10 cellular contexts compared by ENCODE assay signal in the genomic region with DNA sequence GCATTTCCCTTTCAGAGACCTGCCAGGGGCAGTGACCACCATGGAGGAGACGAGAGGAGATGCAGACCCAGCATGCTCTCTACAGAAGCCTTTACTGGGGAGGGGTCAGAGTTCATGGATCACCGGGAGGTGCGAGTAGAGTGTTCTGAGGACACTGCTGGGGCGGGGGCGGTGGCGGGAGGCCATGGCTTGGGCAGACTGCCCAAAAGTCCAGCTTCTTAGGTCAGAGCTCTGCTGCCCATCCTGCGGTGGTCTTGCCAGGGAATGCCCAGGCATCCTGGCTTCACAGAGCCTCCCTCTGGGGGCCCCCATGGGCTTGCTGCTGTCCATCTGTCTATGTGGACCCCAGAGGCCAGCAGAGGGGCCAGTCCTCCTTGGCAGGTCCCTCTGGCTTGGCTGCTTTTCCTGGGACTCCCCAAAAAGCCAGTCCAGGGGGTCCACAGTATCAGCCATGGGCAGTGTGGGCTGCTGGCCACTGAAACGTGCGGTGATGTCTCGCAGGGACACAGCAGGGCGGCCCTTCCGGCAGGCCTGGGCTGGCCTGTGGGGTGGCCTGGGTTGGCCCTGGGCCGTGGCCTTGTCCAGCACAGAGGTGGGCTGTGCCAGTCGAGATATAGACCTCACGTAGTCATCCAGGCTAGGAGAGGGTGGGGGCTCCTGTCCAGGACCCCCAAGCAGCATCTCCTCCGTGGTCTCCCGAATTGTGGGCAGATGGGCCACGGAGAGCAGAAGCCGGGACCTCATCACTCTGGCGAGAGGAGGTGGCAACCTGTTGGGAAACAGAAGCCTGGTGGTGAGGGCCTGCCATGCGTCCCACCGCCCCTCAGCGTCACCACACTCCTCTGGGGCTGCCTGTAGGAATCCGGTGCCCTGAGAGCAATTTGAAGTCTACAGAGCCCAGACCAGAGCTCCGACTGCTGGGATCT. TPM values are rescaled to one million over a fixed set of nuclear protein-coding genes. Genes with fewer than 3 reads are reported as not detected.
DNase-seq lines count a peak whose midpoint lies in the region; ATAC-seq, FAIRE-seq and TF ChIP-seq lines count a peak whose summit lies in the region.
"Had no signal": no experiment of that assay in that cellular context is flagged by ENCODE, and none has a peak within 500 bp of the region (broad histone marks: within the 10 kb centered on the region; RNA-seq: fewer than 3 reads in every experiment).

No MANE protein-coding gene starts in this region.

- H3K4me2 ChIP-seq in OCI-LY3 (ENCODE audit: low read length), result peak overlapping the region; percentile 77

- H2AFZ ChIP-seq in OCI-LY3 (ENCODE audit: low read depth, low read length), result no peak overlapping the region

- no peaks in the 10 kb centered on the region for H4K20me1 ChIP-seq in OCI-LY3 (ENCODE audit: insufficient read depth, low read length)

- H3K27ac ChIP-seq in OCI-LY3 (ENCODE audit: low read length) (no peak overlapping the region), duodenal mucosa (ENCODE audit: low read depth, low read length) (peak overlapping the region; percentile 75), mesodermal cell (ENCODE audit: low read depth, low read length, severe bottlenecking) (no peak overlapping the region), thoracic aorta (peak overlapping the region; percentile 87 to 95)

- H3K9ac ChIP-seq in OCI-LY3 (ENCODE audit: low read length) (peak overlapping the region; percentile 47; the same call in 1 of the 2 replicates), duodenal mucosa (ENCODE audit: low read depth in 1 of 2, low read length in 2 of 2) (peak overlapping the region; percentile 43 to 63)

- H3K27me3 ChIP-seq in OCI-LY3 (ENCODE audit: low read depth, low read length) (no peaks in the 10 kb centered on the region), duodenal mucosa (ENCODE audit: control insufficient read depth in 1 of 2, insufficient read depth in 2 of 2, low read length in 2 of 2) (no peaks in the 10 kb centered on the region), thoracic aorta (replicated peaks; ENCODE audit: insufficient read depth) (no peaks in the 10 kb centered on the region)

- peaks cover 67% of the 10 kb centered on the region for H3K4me1 ChIP-seq in OCI-LY3 (ENCODE audit: low read length)
- peaks cover 68 to 75% of the 10 kb centered on the region in 2 donors for H3K4me1 ChIP-seq in duodenal mucosa (ENCODE audit: control insufficient read depth in 1 of 2, insufficient read depth in 2 of 2, low read length in 2 of 2)
- peaks cover 74% of the 10 kb centered on the region for H3K4me1 ChIP-seq in mesodermal cell (ENCODE audit: control insufficient read depth, insufficient read depth, low read length, poor library complexity, severe bottlenecking)
- H3K4me1 ChIP-seq in thoracic aorta (ENCODE audit: control insufficient read depth in 1 of 2, low read depth in 2 of 2), result peaks cover 38 to 72% of the 10 kb centered on the region in 2 donors

- H3K9me3 ChIP-seq in OCI-LY3 (ENCODE audit: insufficient read depth, low read length) (no peaks in the 10 kb centered on the region), duodenal mucosa (ENCODE audit: control insufficient read depth in 1 of 2, low read length in 2 of 2) (no peaks in the 10 kb centered on the region), mesodermal cell (ENCODE audit: control insufficient read depth, low read length) (no peaks in the 10 kb centered on the region), thoracic aorta (no peaks in the 10 kb centered on the region)

- H3K79me2 ChIP-seq in OCI-LY3 (ENCODE audit: low read length), result no peaks in the 10 kb centered on the region

- no peak for FAIRE-seq in GM19239 (lab: Jason Lieb, UNC)
- FAIRE-seq: GM18507 had no signal

- H3K36me3 ChIP-seq in OCI-LY3 (replicated peaks; ENCODE audit: low read depth, low read length), result no peaks in the 10 kb centered on the region
- peaks cover 0 to 15% of the 10 kb centered on the region in 2 donors for H3K36me3 ChIP-seq in duodenal mucosa (ENCODE audit: control insufficient read depth in 1 of 2, insufficient read depth in 2 of 2, low read length in 2 of 2)
- H3K36me3 ChIP-seq in mesodermal cell (ENCODE audit: control insufficient read depth, insufficient read depth, low read length), result peaks cover 10% of the 10 kb centered on the region
- peaks cover 13% of the 10 kb centered on the region for H3K36me3 ChIP-seq in thoracic aorta

- no peak for DNase-seq in thoracic aorta (ENCODE audit: low spot score)
- DNase-seq in GM19239 (ENCODE audit: insufficient read length, low spot score), result no peak
- no peak for DNase-seq in NCI-H510A treated with DMSO at 0.1 percent for 48 hours (lab: John Stamatoyannopoulos, UW)
- no peak for DNase-seq in NCI-H1930 (lab: John Stamatoyannopoulos, UW)
- DNase-seq: effector CD4-positive, alpha-beta T cell had no signal

- WGBS in mesodermal cell (ENCODE audit: insufficient coverage in 2 of 2), 2 experiments, result 82 to 90% methylated on average over 22 of the region's 25 CpGs

- no peak for TF ChIP-seq CTCF in OCI-LY3 (IDR thresholded peaks at IDR 0.05; ENCODE audit: low read depth, low read length)
- no peak for TF ChIP-seq CTCF in thoracic aorta (IDR thresholded peaks at IDR 0.05)

- ATAC-seq in thoracic aorta (ENCODE audit: insufficient number of reproducible peaks, low FRiP score, low read depth), result no peak
- ATAC-seq in HG02938 (IDR thresholded peaks at IDR 0.05; ENCODE audit: unreplicated experiment), result no peak

- peak overlapping the region; percentile 65 for H3K4me3 ChIP-seq in OCI-LY3 (ENCODE audit: low read length)
- H3K4me3 ChIP-seq in duodenal mucosa (ENCODE audit: low read depth in 1 of 2, low read length in 2 of 2), result peak overlapping the region; percentile 50 to 51
- H3K4me3 ChIP-seq in mesodermal cell (ENCODE audit: extremely low read depth, insufficient read depth, low read length, poor library complexity, severe bottlenecking), result peak overlapping the region; percentile 36
- H3K4me3 ChIP-seq in thoracic aorta, result peak overlapping the region; percentile 73

RNA-seq across cellular contexts. Expression of a gene that starts 1.1 kb away (rescaled TPM):
- polyA plus RNA-seq in mesodermal cell (2013, experiment 1 of 2), result 11.8 TPM
- 10.8 TPM for polyA plus RNA-seq in mesodermal cell (2013, experiment 2 of 2)
- total RNA-seq in thoracic aorta, result 100 to 1,000 TPM; 473 to 661 TPM

RNA-seq across cellular contexts. Expression of a gene that starts 17.9 kb away (rescaled TPM):
- polyA plus RNA-seq in mesodermal cell (2013, experiment 1 of 2), result 13.1 TPM
- polyA plus RNA-seq in mesodermal cell (2013, experiment 2 of 2), result 10.7 TPM
- total RNA-seq in thoracic aorta, result 10 to 100 TPM; 48.5 to 68.5 TPM

RNA-seq across cellular contexts. Expression of a gene that starts 23.2 kb away (rescaled TPM):
- polyA plus RNA-seq in mesodermal cell (2013, experiment 1 of 2), result 44.1 TPM
- 45.5 TPM for polyA plus RNA-seq in mesodermal cell (2013, experiment 2 of 2)
- total RNA-seq in thoracic aorta, result 10 to 100 TPM; 16.6 to 20.7 TPM

Comparison
In these comparisons a context has a peak if more than half of its experiments do, and no peak if none do; other contexts are left out.
1. H3K27ac ChIP-seq: peak in duodenal mucosa (single experiment) and thoracic aorta (2 of 2); none in OCI-LY3 (single experiment) and mesodermal cell (single experiment).
2. Peak in every context shown above with its lines, with median percentiles within 50 percentile points of each other: H3K4me3 ChIP-seq.